In the genomic region with DNA sequence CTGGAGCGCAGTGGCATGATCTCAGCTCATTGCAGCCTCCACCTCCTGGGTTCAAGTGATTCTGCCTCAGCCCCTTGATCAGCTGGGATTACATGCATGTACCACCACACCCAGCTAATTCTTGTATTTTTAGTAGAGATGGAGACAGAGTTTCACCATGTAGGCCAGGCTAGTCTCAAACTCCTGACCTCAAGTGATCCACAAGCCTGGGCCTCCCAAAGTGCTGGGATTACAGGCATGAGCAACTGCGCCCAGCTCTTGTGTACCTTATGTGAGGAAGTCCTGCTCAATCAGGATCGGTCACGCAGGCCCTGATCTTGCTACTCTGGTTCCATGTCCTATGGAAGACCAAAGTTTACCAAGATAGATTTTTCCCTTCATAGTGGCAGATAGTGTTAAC, we compare ENCODE assay signal across 12 cellular contexts. TPM values are rescaled to one million over a fixed set of nuclear protein-coding genes. Genes with fewer than 3 reads are reported as not detected.
"Had no signal": no experiment of that assay in that cellular context is flagged by ENCODE, and none has a peak within 500 bp of the region (broad histone marks: within the 10 kb centered on the region; RNA-seq: fewer than 3 reads in every experiment).

No MANE protein-coding gene starts in this region.

RNA-seq across cellular contexts. Expression of a gene that starts 27.7 kb away (rescaled TPM):
- total RNA-seq: activated T-cell treated with anti-CD3 and anti-CD28 coated beads, Interleukin-2, amount 50 U/mL, for 4 hours; breast epithelium; endodermal cell; foreskin keratinocyte; kidney; left colon; mammary epithelial cell; prostate gland; stomach; thyroid gland had no signal
- polyA plus RNA-seq: foreskin keratinocyte, heart left ventricle, mammary epithelial cell, ovary, stomach had no signal
